In the genomic region with DNA sequence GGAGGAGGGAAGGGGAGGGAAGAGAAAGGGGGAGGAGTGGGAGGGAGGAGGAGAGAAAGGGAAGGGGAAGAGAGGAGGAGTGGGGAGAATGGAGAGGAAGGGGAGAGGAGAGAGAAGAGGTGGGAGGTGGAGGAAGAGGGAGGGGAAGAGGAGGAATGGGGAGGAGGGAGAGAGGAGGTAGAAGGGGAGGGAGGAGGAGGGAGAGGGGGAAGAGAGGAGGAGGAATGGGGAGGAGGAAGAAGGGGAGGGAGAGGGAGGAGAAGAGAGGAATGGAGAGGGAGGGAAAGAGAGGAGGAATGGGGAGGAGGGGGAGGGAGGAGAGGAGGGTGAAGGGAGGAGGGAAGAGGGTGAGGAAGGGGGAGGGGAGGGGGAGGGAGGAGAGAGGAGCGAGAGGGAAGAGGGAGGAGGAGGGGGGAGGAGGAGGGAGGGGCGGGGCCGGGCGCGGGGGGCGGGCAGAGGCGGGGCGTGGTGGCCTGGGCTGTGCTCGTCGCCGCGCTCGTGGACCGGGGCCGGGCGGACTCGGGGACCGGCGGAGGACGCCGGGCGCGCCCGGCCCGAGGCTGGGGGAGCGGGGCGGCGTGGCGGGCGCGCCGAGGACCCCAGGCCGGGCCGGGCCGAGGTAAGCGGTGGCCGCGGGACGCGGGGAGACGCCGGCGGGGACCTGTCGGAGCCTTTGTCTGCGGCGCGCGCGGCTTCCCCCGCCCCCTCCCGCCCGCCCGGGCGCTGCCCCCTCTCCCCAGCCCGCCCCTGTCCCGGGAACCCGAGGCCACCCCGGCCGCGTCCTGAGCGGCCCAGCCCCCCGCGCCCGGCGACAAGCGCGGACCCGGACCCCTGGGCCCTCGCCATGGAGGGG, we compare ENCODE assay signal across 9 cellular contexts. TPM values are rescaled to one million over a fixed set of nuclear protein-coding genes. Genes with fewer than 3 reads are reported as not detected.
DNase-seq lines count a peak whose midpoint lies in the region; ATAC-seq and TF ChIP-seq lines count a peak whose summit lies in the region.
"Had no signal": no experiment of that assay in that cellular context is flagged by ENCODE, and none has a peak within 500 bp of the region (broad histone marks: within the 10 kb centered on the region; RNA-seq: fewer than 3 reads in every experiment).

A gene with protein sequence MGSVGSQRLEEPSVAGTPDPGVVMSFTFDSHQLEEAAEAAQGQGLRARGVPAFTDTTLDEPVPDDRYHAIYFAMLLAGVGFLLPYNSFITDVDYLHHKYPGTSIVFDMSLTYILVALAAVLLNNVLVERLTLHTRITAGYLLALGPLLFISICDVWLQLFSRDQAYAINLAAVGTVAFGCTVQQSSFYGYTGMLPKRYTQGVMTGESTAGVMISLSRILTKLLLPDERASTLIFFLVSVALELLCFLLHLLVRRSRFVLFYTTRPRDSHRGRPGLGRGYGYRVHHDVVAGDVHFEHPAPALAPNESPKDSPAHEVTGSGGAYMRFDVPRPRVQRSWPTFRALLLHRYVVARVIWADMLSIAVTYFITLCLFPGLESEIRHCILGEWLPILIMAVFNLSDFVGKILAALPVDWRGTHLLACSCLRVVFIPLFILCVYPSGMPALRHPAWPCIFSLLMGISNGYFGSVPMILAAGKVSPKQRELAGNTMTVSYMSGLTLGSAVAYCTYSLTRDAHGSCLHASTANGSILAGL (plus strand): TSS at position 480 of the 853 bp plus-strand sequence. CDS start 4,874 bp downstream, outside the sequence.

- no peak for TF ChIP-seq EP300 in gastroesophageal sphincter (IDR thresholded peaks at IDR 0.05)

- CTCF ChIA-PET in A673 (lab: Charles Lee), result no interaction called here

- H3K36me3 ChIP-seq in A673 (ENCODE audit: insufficient read depth, low read length, poor library complexity, severe bottlenecking) (no peaks in the 10 kb centered on the region), gastroesophageal sphincter (no peaks in the 10 kb centered on the region)

- peak; percentile 72 for DNase-seq in A673 (ENCODE audit: low spot score)
- peak; percentile 10 for DNase-seq in UCSD-AML1 (lab: John Stamatoyannopoulos, UW; ENCODE audit: unreplicated experiment)
- DNase-seq in pons (ENCODE audit: low spot score), result peak; percentile 17
- no peak for DNase-seq in DMS114 treated with DMSO at 0.1 percent for 48 hours (lab: John Stamatoyannopoulos, UW; ENCODE audit: unreplicated experiment)
- DNase-seq in central memory CD4-positive, alpha-beta T cell, result no peak

- H3K9me3 ChIP-seq in A673 (ENCODE audit: low read depth, low read length, poor library complexity, severe bottlenecking) (no peaks in the 10 kb centered on the region), gastroesophageal sphincter (no peaks in the 10 kb centered on the region)

- WGBS in gastroesophageal sphincter (ENCODE audit: low coverage in 1 of 2), 2 donors, result no CpG with 5 or more reads among the region's 69 CpGs

- H3K27ac ChIP-seq in A673 (ENCODE audit: low read depth, low read length, poor library complexity, severe bottlenecking) (peak within 1 kb of the TSS; percentile 57), gastroesophageal sphincter (peak within 1 kb of the TSS in 1 of 4 donors; percentile 55)
- H3K27ac ChIP-seq: epithelial cell of prostate had no signal

- POLR2A ChIA-PET in A673 (lab: Charles Lee; ENCODE audit: low non-redundant PET), result no interaction called here

- peak within 1 kb of the TSS; percentile 63 for H3K4me3 ChIP-seq in A673 (ENCODE audit: low read depth, low read length, poor library complexity, severe bottlenecking)
- H3K4me3 ChIP-seq in gastroesophageal sphincter, result peak within 1 kb of the TSS; percentile 52 to 60

- no TSS peak for BruUV-seq in A673 (replicated peaks; lab: Mats Ljungman, UMichigan)

- H3K4me1 ChIP-seq in A673 (ENCODE audit: insufficient read depth, low read length, poor library complexity, severe bottlenecking) (no peaks in the 10 kb centered on the region), gastroesophageal sphincter (peaks cover 0 to 32% (median 5%) of the 10 kb centered on the region in 3 donors)

- intact Hi-C loops in A673 (cut with micrococcal nuclease; ENCODE audit: unreplicated experiment), result no loop called here

- TF ChIP-seq CTCF in A673 (conservative IDR thresholded peaks at IDR 0.05; ENCODE audit: low read depth, low read length), result no peak
- no peak for TF ChIP-seq CTCF in gastroesophageal sphincter (IDR thresholded peaks at IDR 0.05)

- ATAC-seq in GM19351 (IDR thresholded peaks at IDR 0.05; ENCODE audit: unreplicated experiment) (peak; percentile 71), gastroesophageal sphincter (peak; percentile 74), HG03108 (IDR thresholded peaks at IDR 0.05; ENCODE audit: unreplicated experiment) (no peak)

- no peaks in the 10 kb centered on the region for H3K27me3 ChIP-seq in A673 (replicated peaks; ENCODE audit: insufficient read depth, low read depth, low read length, poor library complexity)
- H3K27me3 ChIP-seq in gastroesophageal sphincter, result no peaks in the 10 kb centered on the region

- TF ChIP-seq POLR2A in gastroesophageal sphincter (IDR thresholded peaks at IDR 0.05), result no peak

RNA-seq across cellular contexts. Expression of the gene that starts here (rescaled TPM):
- total RNA-seq in A673 (2021) (27.7 and 38.6 TPM in 2 replicates), gastroesophageal sphincter (1 to 10 TPM; 1.1 to 4.7 (median 2.4) TPM)

Comparison
In these comparisons a context has a peak if more than half of its experiments do, and no peak if none do; other contexts are left out.
1. DNase-seq: peak in A673 (single experiment), UCSD-AML1 (single experiment) and pons (single experiment); none in DMS114 treated with DMSO at 0.1 percent for 48 hours (single experiment) and central memory CD4-positive, alpha-beta T cell (single experiment).